ENCODE assay signal across 27 cellular contexts in the genomic region with DNA sequence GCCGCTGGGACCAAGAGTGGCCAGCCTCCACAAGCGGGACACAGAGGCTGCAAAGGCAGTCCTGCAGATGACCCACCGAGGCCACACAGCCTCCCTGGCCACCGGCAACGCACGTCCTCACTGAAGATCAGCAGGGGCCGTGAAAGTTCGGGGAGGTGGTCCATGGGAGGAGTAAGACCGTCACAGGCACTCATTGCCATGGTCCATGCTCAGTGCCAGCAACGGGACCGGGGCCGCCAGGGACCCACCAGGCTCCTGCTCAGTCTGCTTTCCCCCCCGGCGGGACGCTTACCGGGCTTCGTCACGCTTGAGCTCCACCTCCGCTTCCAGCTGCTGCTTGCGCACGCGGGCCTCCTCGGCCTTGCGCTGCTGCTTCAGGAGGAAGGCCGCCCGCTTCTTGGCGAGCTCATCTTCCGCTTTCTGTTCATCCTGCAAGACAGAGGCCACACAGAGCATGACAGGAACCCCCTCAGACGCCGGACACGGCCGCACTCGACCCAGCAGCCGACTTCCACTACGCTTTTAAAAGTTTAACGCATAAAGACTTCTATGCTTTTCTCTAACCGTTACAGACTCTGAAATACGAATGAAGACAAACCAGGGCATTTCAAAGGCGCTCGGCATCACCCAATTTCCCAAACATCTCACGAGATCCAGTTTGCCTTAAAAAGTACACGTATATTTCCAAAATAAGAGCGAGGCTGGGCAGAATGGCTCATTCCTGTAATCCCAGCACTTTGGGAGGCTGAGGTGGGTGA.
DNase-seq lines count a peak whose midpoint lies in the region; ATAC-seq and TF ChIP-seq lines count a peak whose summit lies in the region.
"Had no signal": no experiment of that assay in that cellular context is flagged by ENCODE, and none has a peak within 500 bp of the region (broad histone marks: within the 10 kb centered on the region; RNA-seq: fewer than 3 reads in every experiment).

No MANE protein-coding gene starts in this region.

- POLR2A ChIA-PET in activated naive CD8-positive, alpha-beta T cell treated with anti-CD3 and anti-CD28 coated beads, Interleukin-2, amount 10 ng/mL, durations not matched to agents 7 days and 5 days (lab: Charles Lee) = no interaction called here

- H3K56ac ChIP-seq in H9 (ENCODE audit: insufficient read length, low read depth, low read length) = no peak overlapping the region

- no peaks in the 10 kb centered on the region for H3K9me3 Mint-ChIP-seq in activated naive CD8-positive, alpha-beta T cell treated with anti-CD3 and anti-CD28 coated beads, Interleukin-2, amount 10 ng/mL, durations not matched to agents 7 days and 5 days
- no peaks in the 10 kb centered on the region for H3K9me3 Mint-ChIP-seq in activated naive CD8-positive, alpha-beta T cell treated with anti-CD3 and anti-CD28 coated beads, Interleukin-2, amount 50 U/mL, for 24 hours
- H3K9me3 Mint-ChIP-seq in H9 = no peaks in the 10 kb centered on the region
- H3K9me3 Mint-ChIP-seq: CD8-positive, alpha-beta memory T cell had no signal

- H2AK5ac ChIP-seq in H9 (ENCODE audit: insufficient read length, low read length) = no peak overlapping the region

- H3K27ac ChIP-seq in H9 (ENCODE audit: insufficient read length, low read depth, low read length) (no peak overlapping the region), sigmoid colon (no peak overlapping the region)

- H3K4me3 ChIP-seq in sigmoid colon = no peak overlapping the region
- H3K4me3 ChIP-seq: GM12878 had no signal

- H2AFZ ChIP-seq in H9 (ENCODE audit: low read length) = no peak overlapping the region

- peak; percentile 13 for DNase-seq in activated naive CD8-positive, alpha-beta T cell treated with anti-CD3 and anti-CD28 coated beads, Interleukin-2, amount 10 ng/mL, durations not matched to agents 7 days and 5 days
- DNase-seq in activated naive CD8-positive, alpha-beta T cell treated with anti-CD3 and anti-CD28 coated beads, Interleukin-2, amount 50 U/mL, for 24 hours = no peak
- DNase-seq in H9 (no peak), islet precursor cell (peak; percentile 44), sigmoid colon (peak; percentile 60), NCI-H2029 (lab: John Stamatoyannopoulos, UW) (no peak)
- DNase-seq: 8988T; ACHN; BE2C; CD8-positive, alpha-beta memory T cell; DMS 273 treated with DMSO at 0.1 percent for 48 hours; DMS79; EL; GDM1; Kasumi-1; MV-4-11; NCI-H1105; NCI-H1436 treated with DMSO at 0.1 percent for 48 hours; NCI-H187 treated with DMSO at 0.1 percent for 48 hours; NCI-H2227 treated with DMSO at 0.1 percent for 48 hours; NCI-H510A; RPMI8226; SHP77 treated with DMSO at 0.1 percent for 48 hours had no signal

- H3K27me3 Mint-ChIP-seq in activated naive CD8-positive, alpha-beta T cell treated with anti-CD3 and anti-CD28 coated beads, Interleukin-2, amount 10 ng/mL, durations not matched to agents 7 days and 5 days = no peaks in the 10 kb centered on the region
- no peaks in the 10 kb centered on the region for H3K27me3 Mint-ChIP-seq in activated naive CD8-positive, alpha-beta T cell treated with anti-CD3 and anti-CD28 coated beads, Interleukin-2, amount 50 U/mL, for 24 hours
- peaks cover 2% of the 10 kb centered on the region; the same call in 1 of the 2 replicates for H3K27me3 Mint-ChIP-seq in H9 (ENCODE audit: low read depth)
- H3K27me3 Mint-ChIP-seq: CD8-positive, alpha-beta memory T cell had no signal

- no peak overlapping the region for H3K23ac ChIP-seq in H9 (ENCODE audit: insufficient read length, low read depth, low read length)

- H3K4me1 ChIP-seq in H9 (ENCODE audit: insufficient read depth, low read length) = no peaks in the 10 kb centered on the region
- no peaks in the 10 kb centered on the region for H3K4me1 ChIP-seq in sigmoid colon
- H3K4me1 ChIP-seq: BE2C had no signal

- no peak overlapping the region for H3K4ac ChIP-seq in H9 (ENCODE audit: low read depth, low read length)

- no peak overlapping the region for H2BK5ac ChIP-seq in H9 (ENCODE audit: insufficient read length, low read length)

- H3K4me1 Mint-ChIP-seq in activated naive CD8-positive, alpha-beta T cell treated with anti-CD3 and anti-CD28 coated beads, Interleukin-2, amount 10 ng/mL, durations not matched to agents 7 days and 5 days = peaks cover 3% of the 10 kb centered on the region
- peaks cover 6% of the 10 kb centered on the region for H3K4me1 Mint-ChIP-seq in activated naive CD8-positive, alpha-beta T cell treated with anti-CD3 and anti-CD28 coated beads, Interleukin-2, amount 50 U/mL, for 24 hours
- H3K4me1 Mint-ChIP-seq in H9 = no peaks in the 10 kb centered on the region
- H3K4me1 Mint-ChIP-seq: CD14-positive monocyte had no signal

- H2BK20ac ChIP-seq in H9 (ENCODE audit: low read depth, low read length, poor library complexity, severe bottlenecking) = no peak overlapping the region

- H4K20me1 ChIP-seq in H9 (ENCODE audit: control insufficient read depth, insufficient read depth, insufficient read length) = no peaks in the 10 kb centered on the region

- no peak overlapping the region for H3K9ac ChIP-seq in H9 (ENCODE audit: extremely low read depth, insufficient read length, low read length)

- H3K27me3 ChIP-seq in H9 (ENCODE audit: insufficient read depth, low read length) = no peaks in the 10 kb centered on the region
- H3K27me3 ChIP-seq in sigmoid colon = no peaks in the 10 kb centered on the region
- H3K27me3 ChIP-seq: BE2C had no signal

- H4K8ac ChIP-seq in H9 (replicated peaks; ENCODE audit: insufficient read length, low read depth, low read length) = no peak overlapping the region

- H3K4me3 Mint-ChIP-seq in activated naive CD8-positive, alpha-beta T cell treated with anti-CD3 and anti-CD28 coated beads, Interleukin-2, amount 10 ng/mL, durations not matched to agents 7 days and 5 days = no peak overlapping the region
- H3K4me3 Mint-ChIP-seq in activated naive CD8-positive, alpha-beta T cell treated with anti-CD3 and anti-CD28 coated beads, Interleukin-2, amount 50 U/mL, for 24 hours = no peak overlapping the region
- H3K4me3 Mint-ChIP-seq in H9 = no peak overlapping the region
- H3K4me3 Mint-ChIP-seq: CD14-positive monocyte; CD8-positive, alpha-beta memory T cell had no signal

- intact Hi-C loops in sigmoid colon (cut with DNase I) = no loop called here

- no peak overlapping the region for H4K91ac ChIP-seq in H9 (ENCODE audit: insufficient read length, low read depth, low read length)

- peaks cover 27 to 97% (median 71%) of the 10 kb centered on the region in 4 donors for H3K36me3 ChIP-seq in sigmoid colon

- peaks cover 8% of the 10 kb centered on the region for H3K36me3 Mint-ChIP-seq in activated naive CD8-positive, alpha-beta T cell treated with anti-CD3 and anti-CD28 coated beads, Interleukin-2, amount 10 ng/mL, durations not matched to agents 7 days and 5 days
- H3K36me3 Mint-ChIP-seq in activated naive CD8-positive, alpha-beta T cell treated with anti-CD3 and anti-CD28 coated beads, Interleukin-2, amount 50 U/mL, for 24 hours (ENCODE audit: low read depth) = peaks cover 41% of the 10 kb centered on the region
- H3K36me3 Mint-ChIP-seq in H9 (ENCODE audit: insufficient read depth in 1 of 3, low read depth in 3 of 3) = peaks cover 55 to 95% (median 95%) of the 10 kb centered on the region in 3 experiments

- H3K9me3 ChIP-seq in H9 (ENCODE audit: control insufficient read depth, low read depth, low read length) (no peaks in the 10 kb centered on the region), sigmoid colon (no peaks in the 10 kb centered on the region)
- H3K9me3 ChIP-seq: BE2C had no signal

- H3K23me2 ChIP-seq in H9 (ENCODE audit: insufficient read length, low read depth, low read length, poor library complexity, severe bottlenecking) = no peaks in the 10 kb centered on the region

- H3K27ac Mint-ChIP-seq in activated naive CD8-positive, alpha-beta T cell treated with anti-CD3 and anti-CD28 coated beads, Interleukin-2, amount 10 ng/mL, durations not matched to agents 7 days and 5 days = no peak overlapping the region
- no peak overlapping the region for H3K27ac Mint-ChIP-seq in activated naive CD8-positive, alpha-beta T cell treated with anti-CD3 and anti-CD28 coated beads, Interleukin-2, amount 50 U/mL, for 24 hours
- peak overlapping the region in 2 of 3 experiments; percentile 20 to 44; a peak in 2 of 7 replicates for H3K27ac Mint-ChIP-seq in H9
- H3K27ac Mint-ChIP-seq: CD8-positive, alpha-beta memory T cell had no signal

- no peak overlapping the region for H2BK120ac ChIP-seq in H9 (ENCODE audit: low read depth, low read length, poor library complexity, severe bottlenecking)

- H3K18ac ChIP-seq in H9 (ENCODE audit: insufficient read length, low read depth, low read length) = no peak overlapping the region

- no CpG with 5 or more reads among the region's 43 CpGs for WGBS in H9 (ENCODE audit: extremely low coverage, insufficient read length, low lambda C conversion rate)
- WGBS in sigmoid colon, 2 donors = 97 to 98% methylated on average over 43 of the region's 43 CpGs

- TF ChIP-seq EP300 in sigmoid colon (IDR thresholded peaks at IDR 0.05) = no peak

- no peak overlapping the region for H3T11ph ChIP-seq in H9 (ENCODE audit: low read length)

- H4K5ac ChIP-seq in H9 (ENCODE audit: insufficient read length, low read depth, low read length) = no peak overlapping the region

- TF ChIP-seq CTCF in H9 (conservative IDR thresholded peaks at IDR 0.05) (no peak), sigmoid colon (IDR thresholded peaks at IDR 0.05) (no peak)

- no peak overlapping the region for H2BK15ac ChIP-seq in H9 (ENCODE audit: low read depth, low read length)

- H2BK12ac ChIP-seq in H9 (ENCODE audit: insufficient read length, low read depth, low read length) = no peak overlapping the region

- 0 out of 2 replicates have a peak, but pooled peaks cover 1% of the 10 kb centered on the region for H3K79me2 ChIP-seq in H9 (ENCODE audit: insufficient read depth, low read length)

- H3K79me1 ChIP-seq in H9 (ENCODE audit: insufficient read depth, low read depth, low read length, poor library complexity, severe bottlenecking) = no peaks in the 10 kb centered on the region

- TF ChIP-seq POLR2A in sigmoid colon (IDR thresholded peaks at IDR 0.05) = no peak

- H3K4me2 ChIP-seq in H9 (ENCODE audit: insufficient read depth, insufficient read length, low read length) = no peak overlapping the region

- H3K14ac ChIP-seq in H9 (ENCODE audit: insufficient read depth, low read length) = no peak overlapping the region

- no peak for ATAC-seq in activated naive CD8-positive, alpha-beta T cell treated with anti-CD3 and anti-CD28 coated beads, Interleukin-2, amount 10 ng/mL, durations not matched to agents 7 days and 5 days (ENCODE audit: low read depth)
- ATAC-seq in activated naive CD8-positive, alpha-beta T cell treated with anti-CD3 and anti-CD28 coated beads, Interleukin-2, amount 50 U/mL, for 24 hours = no peak
- ATAC-seq in HG03520 (IDR thresholded peaks at IDR 0.05; ENCODE audit: unreplicated experiment) = no peak
- ATAC-seq in GM18511 (IDR thresholded peaks at IDR 0.05; ENCODE audit: unreplicated experiment) = no peak
- ATAC-seq: GM12878 had no signal

Comparison
In these comparisons a context has a peak if more than half of its experiments do, and no peak if none do; other contexts are left out.
1. DNase-seq: peak in activated naive CD8-positive, alpha-beta T cell treated with anti-CD3 and anti-CD28 coated beads, Interleukin-2, amount 10 ng/mL, durations not matched to agents 7 days and 5 days (single experiment), islet precursor cell (single experiment) and sigmoid colon (single experiment); none in activated naive CD8-positive, alpha-beta T cell treated with anti-CD3 and anti-CD28 coated beads, Interleukin-2, amount 50 U/mL, for 24 hours (single experiment), H9 (single experiment) and NCI-H2029 (single experiment).
2. H3K27ac Mint-ChIP-seq: peak in H9 (2 of 3); none in activated naive CD8-positive, alpha-beta T cell treated with anti-CD3 and anti-CD28 coated beads, Interleukin-2, amount 10 ng/mL, durations not matched to agents 7 days and 5 days (single experiment) and activated naive CD8-positive, alpha-beta T cell treated with anti-CD3 and anti-CD28 coated beads, Interleukin-2, amount 50 U/mL, for 24 hours (single experiment).